ENCODE assay signal across 1 cellular context in the genomic region with DNA sequence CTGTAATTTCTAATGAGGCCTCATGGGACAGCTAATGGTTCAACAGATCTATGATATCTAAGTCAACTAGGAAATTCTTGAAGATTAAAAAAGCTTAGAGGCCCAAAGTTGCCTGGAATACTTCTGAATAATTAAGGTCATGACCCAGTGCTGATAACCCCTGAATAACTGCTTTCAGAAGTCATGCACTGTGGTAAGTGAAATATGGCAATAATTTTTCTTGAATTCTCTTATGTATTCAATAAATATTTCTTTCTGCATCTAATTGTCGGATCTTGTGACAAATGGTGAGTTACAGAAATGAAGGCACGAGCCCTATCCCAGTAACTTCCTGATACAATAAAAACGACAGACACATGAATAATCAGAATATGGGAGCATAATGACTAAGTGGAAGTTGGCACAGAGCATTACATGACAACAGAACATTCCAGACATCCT.
TF ChIP-seq lines count a peak whose summit lies in the region.

No MANE protein-coding gene starts in this region.

TF ChIP-seq in SK-N-SH, 30 proteins besides CTCF, POLR2A, EP300 and RAD21 (continued from another document):
- TF ChIP-seq, protein P1, sequence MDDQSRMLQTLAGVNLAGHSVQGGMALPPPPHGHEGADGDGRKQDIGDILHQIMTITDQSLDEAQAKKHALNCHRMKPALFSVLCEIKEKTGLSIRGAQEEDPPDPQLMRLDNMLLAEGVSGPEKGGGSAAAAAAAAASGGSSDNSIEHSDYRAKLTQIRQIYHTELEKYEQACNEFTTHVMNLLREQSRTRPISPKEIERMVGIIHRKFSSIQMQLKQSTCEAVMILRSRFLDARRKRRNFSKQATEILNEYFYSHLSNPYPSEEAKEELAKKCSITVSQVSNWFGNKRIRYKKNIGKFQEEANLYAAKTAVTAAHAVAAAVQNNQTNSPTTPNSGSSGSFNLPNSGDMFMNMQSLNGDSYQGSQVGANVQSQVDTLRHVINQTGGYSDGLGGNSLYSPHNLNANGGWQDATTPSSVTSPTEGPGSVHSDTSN (IDR thresholded peaks at IDR 0.05) = peak; percentile 68
- TF ChIP-seq TCF12 (IDR thresholded peaks at IDR 0.05) (peak; percentile 72), GATA2 (CRISPR knock-in tag; IDR thresholded peaks at IDR 0.05) (no peak), JUND (IDR thresholded peaks at IDR 0.05) (peak; percentile 19; the same call in 1 of the 2 replicates), FOSL2 (IDR thresholded peaks at IDR 0.05; ENCODE audit: borderline replicate concordance, low read depth) (peak; percentile 35; the same call in 1 of the 2 replicates), YY1 (IDR thresholded peaks at IDR 0.05; ENCODE audit: low read depth) (no peak), TEAD4 (IDR thresholded peaks at IDR 0.05; ENCODE audit: borderline replicate concordance, insufficient read depth) (peak; percentile 56), RXRA (IDR thresholded peaks at IDR 0.05; ENCODE audit: borderline replicate concordance, low read depth) (peak; percentile 87), FOXM1 (IDR thresholded peaks at IDR 0.05; ENCODE audit: low read depth) (no peak)
- TF ChIP-seq, protein P2, sequence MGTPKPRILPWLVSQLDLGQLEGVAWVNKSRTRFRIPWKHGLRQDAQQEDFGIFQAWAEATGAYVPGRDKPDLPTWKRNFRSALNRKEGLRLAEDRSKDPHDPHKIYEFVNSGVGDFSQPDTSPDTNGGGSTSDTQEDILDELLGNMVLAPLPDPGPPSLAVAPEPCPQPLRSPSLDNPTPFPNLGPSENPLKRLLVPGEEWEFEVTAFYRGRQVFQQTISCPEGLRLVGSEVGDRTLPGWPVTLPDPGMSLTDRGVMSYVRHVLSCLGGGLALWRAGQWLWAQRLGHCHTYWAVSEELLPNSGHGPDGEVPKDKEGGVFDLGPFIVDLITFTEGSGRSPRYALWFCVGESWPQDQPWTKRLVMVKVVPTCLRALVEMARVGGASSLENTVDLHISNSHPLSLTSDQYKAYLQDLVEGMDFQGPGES (IDR thresholded peaks at IDR 0.05; ENCODE audit: low read depth, low read length) = no peak
